1 cellular context compared by ENCODE assay signal in genomic region chr1:7770620-7770938, GRCh38.
TF ChIP-seq lines count a peak whose summit lies in the region.

No MANE protein-coding gene starts in this region.

TF ChIP-seq in HEK293, 187 proteins besides CTCF, POLR2A, EP300 and RAD21 (continued from another document):
- TF ChIP-seq ZNF518A (tag by site-specific recombination; conservative IDR thresholded peaks at IDR 0.05; ENCODE audit: low read depth) (no peak), GLIS2 (tag by site-specific recombination; IDR thresholded peaks at IDR 0.05) (no peak)
